In the genomic region with DNA sequence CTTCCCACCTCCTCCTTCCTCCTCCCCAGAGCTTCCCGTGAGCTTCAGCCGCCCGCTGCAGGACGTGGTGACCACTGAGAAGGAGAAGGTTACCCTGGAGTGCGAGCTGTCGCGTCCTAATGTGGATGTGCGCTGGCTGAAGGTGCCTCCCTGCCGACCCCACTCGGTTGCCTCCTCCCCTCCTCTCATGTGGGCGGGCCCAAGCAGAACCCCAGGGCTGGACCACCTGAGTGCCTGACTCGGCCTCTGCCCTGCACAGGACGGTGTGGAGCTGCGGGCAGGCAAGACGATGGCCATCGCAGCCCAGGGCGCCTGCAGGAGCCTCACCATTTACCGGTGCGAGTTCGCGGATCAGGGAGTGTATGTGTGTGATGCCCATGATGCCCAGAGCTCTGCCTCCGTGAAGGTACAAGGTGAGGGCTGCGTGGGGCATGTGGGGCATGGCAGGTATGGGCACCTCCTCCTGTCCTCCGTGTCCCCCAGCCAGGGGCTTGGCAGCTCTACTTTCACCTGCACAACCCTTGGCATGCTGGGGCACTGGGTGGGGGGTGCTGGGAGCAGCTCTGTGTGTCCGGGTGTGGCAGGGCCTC, we compare ENCODE assay signal across 14 cellular contexts.
DNase-seq lines count a peak whose midpoint lies in the region; ATAC-seq, FAIRE-seq and TF ChIP-seq lines count a peak whose summit lies in the region.
"Had no signal": no experiment of that assay in that cellular context is flagged by ENCODE, and none has a peak within 500 bp of the region (broad histone marks: within the 10 kb centered on the region; RNA-seq: fewer than 3 reads in every experiment).

No MANE protein-coding gene starts in this region.

- no peaks in the 10 kb centered on the region for H3K36me3 ChIP-seq in HepG2 (replicated peaks in 1 of 2; ENCODE audit: control insufficient read depth in 1 of 2, insufficient read depth in 2 of 2, low read length in 2 of 2)
- H3K36me3 ChIP-seq in testis (ENCODE audit: low read depth, missing control alignments), result no peaks in the 10 kb centered on the region

- peaks cover 13% of the 10 kb centered on the region for H3K4me1 Mint-ChIP-seq in activated naive CD4-positive, alpha-beta T cell treated with anti-CD3 and anti-CD28 coated beads, Interleukin-2, amount 10 ng/mL, durations not matched to agents 7 days and 5 days
- peaks cover 20% of the 10 kb centered on the region for H3K4me1 Mint-ChIP-seq in T-helper 17 cell

- DNase-seq in activated naive CD4-positive, alpha-beta T cell treated with anti-CD3 and anti-CD28 coated beads, Interleukin-2, amount 10 ng/mL, durations not matched to agents 7 days and 5 days, result no peak
- no peak for DNase-seq in activated naive CD4-positive, alpha-beta T cell (lab: John Stamatoyannopoulos, UW)
- DNase-seq in T-helper 17 cell (no peak), HepG2 (ENCODE audit: low spot score) (no peak), testis (peak; percentile 13), NCI-H446 (lab: John Stamatoyannopoulos, UW) (no peak), NCI-H1048 (lab: John Stamatoyannopoulos, UW) (no peak)
- DNase-seq: glutamatergic neuron; KBM-7; NCI-H2029 treated with DMSO at 0.1 percent for 48 hours; stimulated activated naive CD4-positive, alpha-beta T cell had no signal

- no peak overlapping the region for H3K4me2 ChIP-seq in HepG2 (ENCODE audit: low read depth, low read length)

- intact Hi-C loops in HepG2 (cut with micrococcal nuclease; ENCODE audit: unreplicated experiment) (no loop called here), testis (cut with DNase I; ENCODE audit: low total_unique reads) (no loop called here)

- no peak for ATAC-seq in T-helper 17 cell
- ATAC-seq in HepG2, result no peak
- no peak for ATAC-seq in GM21381 (IDR thresholded peaks at IDR 0.05; ENCODE audit: unreplicated experiment)

- H3K27me3 ChIP-seq in HepG2 (ENCODE audit: control insufficient read depth in 1 of 2, insufficient read depth in 2 of 2, low read length in 2 of 2), result peaks cover 12 to 51% of the 10 kb centered on the region in 2 experiments
- H3K27me3 ChIP-seq in testis, result no peaks in the 10 kb centered on the region
- H3K27me3 ChIP-seq: ascending aorta had no signal

- no peaks in the 10 kb centered on the region for H3K27me3 Mint-ChIP-seq in activated naive CD4-positive, alpha-beta T cell treated with anti-CD3 and anti-CD28 coated beads, Interleukin-2, amount 10 ng/mL, durations not matched to agents 7 days and 5 days
- no peaks in the 10 kb centered on the region for H3K27me3 Mint-ChIP-seq in T-helper 17 cell

- H3K27ac ChIP-seq in HepG2 (ENCODE audit: extremely low read length, insufficient read depth, low read length), result no peak overlapping the region
- peak overlapping the region in 1 of 2 donors; percentile 30 for H3K27ac ChIP-seq in testis
- H3K27ac ChIP-seq: parathyroid adenoma had no signal

- FAIRE-seq in HepG2 (lab: Jason Lieb, UNC), result no peak

- TF ChIP-seq EP300 in HepG2 (IDR thresholded peaks at IDR 0.05; ENCODE audit: low read depth in 2 of 2, low read length in 2 of 2), result no peak
- no peak for TF ChIP-seq EP300 in HepG2 (CRISPR knock-in tag; IDR thresholded peaks at IDR 0.05; ENCODE audit: borderline replicate concordance)

- no peak for TF ChIP-seq RAD21 in HepG2 (CRISPR knock-in tag; IDR thresholded peaks at IDR 0.05)

- no peak overlapping the region for H3K4me3 ChIP-seq in HepG2 (replicated peaks in 1 of 3; ENCODE audit: insufficient read depth in 1 of 3, low read depth in 2 of 3, low read length in 3 of 3)
- no peak overlapping the region for H3K4me3 ChIP-seq in testis

- peaks cover 25% of the 10 kb centered on the region; the same call in 1 of the 2 replicates for H3K4me1 ChIP-seq in HepG2 (ENCODE audit: insufficient read depth, low read length)
- no peaks in the 10 kb centered on the region for H3K4me1 ChIP-seq in testis
- H3K4me1 ChIP-seq: parathyroid adenoma had no signal

- in situ Hi-C loops in HepG2 (cut with HindIII; ENCODE audit: extremely low pct_ligation_motif_present, low pct_unique_long_range_greater_than_20kb), result no loop called here

- TF ChIP-seq CTCF in HepG2 (CRISPR knock-in tag; IDR thresholded peaks at IDR 0.05) (no peak), testis (IDR thresholded peaks at IDR 0.05) (no peak)

- POLR2A ChIA-PET in HepG2 (lab: Yijun Ruan, JAX), result no interaction called here

- WGBS in HepG2 (ENCODE audit: low lambda C conversion rate), result 15% methylated on average over 7 of the region's 25 CpGs
- 45 to 71% methylated on average over 12 to 25 of the region's 25 CpGs for WGBS in testis, 2 donors

- BruUV-seq in HepG2 (replicated peaks; lab: Mats Ljungman, UMichigan), result no TSS peak

- no peaks in the 10 kb centered on the region for H3K9me3 ChIP-seq in T-helper 17 cell (ENCODE audit: control insufficient read depth, low read length, poor library complexity, severe bottlenecking)
- H3K9me3 ChIP-seq in HepG2 (ENCODE audit: low read length), result no peaks in the 10 kb centered on the region
- no peaks in the 10 kb centered on the region for H3K9me3 ChIP-seq in testis
- H3K9me3 ChIP-seq: ascending aorta had no signal

- H3K36me3 Mint-ChIP-seq in activated naive CD4-positive, alpha-beta T cell treated with anti-CD3 and anti-CD28 coated beads, Interleukin-2, amount 10 ng/mL, durations not matched to agents 7 days and 5 days, result peaks cover 3% of the 10 kb centered on the region
- H3K36me3 Mint-ChIP-seq in T-helper 17 cell (ENCODE audit: low read depth), result no peaks in the 10 kb centered on the region

- H3K9ac ChIP-seq in HepG2 (ENCODE audit: insufficient read depth, low read depth, low read length), result no peak overlapping the region
- H3K9ac ChIP-seq: parathyroid adenoma had no signal

- CTCF ChIA-PET in activated naive CD4-positive, alpha-beta T cell treated with anti-CD3 and anti-CD28 coated beads, Interleukin-2, amount 10 ng/mL, durations not matched to agents 7 days and 5 days (lab: Charles Lee), result no interaction called here
- CTCF ChIA-PET in HepG2 (lab: Yijun Ruan, JAX; ENCODE audit: low intra/inter-chr PET ratio, low total read pairs), result no interaction called here

- no peak overlapping the region for H2AFZ ChIP-seq in HepG2 (ENCODE audit: low read length)

- no peaks in the 10 kb centered on the region for H4K20me1 ChIP-seq in HepG2 (ENCODE audit: insufficient read depth, low read length)

- H3K9me3 Mint-ChIP-seq in activated naive CD4-positive, alpha-beta T cell treated with anti-CD3 and anti-CD28 coated beads, Interleukin-2, amount 10 ng/mL, durations not matched to agents 7 days and 5 days, result no peaks in the 10 kb centered on the region

- no peak for TF ChIP-seq POLR2A in HepG2 (IDR thresholded peaks at IDR 0.05; ENCODE audit: insufficient read depth in 1 of 2, low read depth in 2 of 2, low read length in 2 of 2)
- no peak for TF ChIP-seq POLR2A in testis (IDR thresholded peaks at IDR 0.05)

- H3K4me3 Mint-ChIP-seq in activated naive CD4-positive, alpha-beta T cell treated with anti-CD3 and anti-CD28 coated beads, Interleukin-2, amount 10 ng/mL, durations not matched to agents 7 days and 5 days, result peak overlapping the region; percentile 32
- H3K4me3 Mint-ChIP-seq in T-helper 17 cell, result peak overlapping the region; percentile 88

- H3K79me2 ChIP-seq in HepG2 (ENCODE audit: insufficient read depth, low read length), result no peaks in the 10 kb centered on the region
- H3K79me2 ChIP-seq: parathyroid adenoma had no signal

- H3K27ac Mint-ChIP-seq in activated naive CD4-positive, alpha-beta T cell treated with anti-CD3 and anti-CD28 coated beads, Interleukin-2, amount 10 ng/mL, durations not matched to agents 7 days and 5 days, result no peak overlapping the region
- H3K27ac Mint-ChIP-seq in T-helper 17 cell, result peak overlapping the region; percentile 9

TF ChIP-seq in HepG2, 621 proteins besides CTCF, POLR2A, EP300 and RAD21 (continues in another document):
- TF ChIP-seq, protein P1, sequence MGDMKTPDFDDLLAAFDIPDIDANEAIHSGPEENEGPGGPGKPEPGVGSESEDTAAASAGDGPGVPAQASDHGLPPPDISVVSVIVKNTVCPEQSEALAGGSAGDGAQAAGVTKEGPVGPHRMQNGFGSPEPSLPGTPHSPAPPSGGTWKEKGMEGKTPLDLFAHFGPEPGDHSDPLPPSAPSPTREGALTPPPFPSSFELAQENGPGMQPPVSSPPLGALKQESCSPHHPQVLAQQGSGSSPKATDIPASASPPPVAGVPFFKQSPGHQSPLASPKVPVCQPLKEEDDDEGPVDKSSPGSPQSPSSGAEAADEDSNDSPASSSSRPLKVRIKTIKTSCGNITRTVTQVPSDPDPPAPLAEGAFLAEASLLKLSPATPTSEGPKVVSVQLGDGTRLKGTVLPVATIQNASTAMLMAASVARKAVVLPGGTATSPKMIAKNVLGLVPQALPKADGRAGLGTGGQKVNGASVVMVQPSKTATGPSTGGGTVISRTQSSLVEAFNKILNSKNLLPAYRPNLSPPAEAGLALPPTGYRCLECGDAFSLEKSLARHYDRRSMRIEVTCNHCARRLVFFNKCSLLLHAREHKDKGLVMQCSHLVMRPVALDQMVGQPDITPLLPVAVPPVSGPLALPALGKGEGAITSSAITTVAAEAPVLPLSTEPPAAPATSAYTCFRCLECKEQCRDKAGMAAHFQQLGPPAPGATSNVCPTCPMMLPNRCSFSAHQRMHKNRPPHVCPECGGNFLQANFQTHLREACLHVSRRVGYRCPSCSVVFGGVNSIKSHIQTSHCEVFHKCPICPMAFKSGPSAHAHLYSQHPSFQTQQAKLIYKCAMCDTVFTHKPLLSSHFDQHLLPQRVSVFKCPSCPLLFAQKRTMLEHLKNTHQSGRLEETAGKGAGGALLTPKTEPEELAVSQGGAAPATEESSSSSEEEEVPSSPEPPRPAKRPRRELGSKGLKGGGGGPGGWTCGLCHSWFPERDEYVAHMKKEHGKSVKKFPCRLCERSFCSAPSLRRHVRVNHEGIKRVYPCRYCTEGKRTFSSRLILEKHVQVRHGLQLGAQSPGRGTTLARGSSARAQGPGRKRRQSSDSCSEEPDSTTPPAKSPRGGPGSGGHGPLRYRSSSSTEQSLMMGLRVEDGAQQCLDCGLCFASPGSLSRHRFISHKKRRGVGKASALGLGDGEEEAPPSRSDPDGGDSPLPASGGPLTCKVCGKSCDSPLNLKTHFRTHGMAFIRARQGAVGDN (CRISPR knock-in tag; IDR thresholded peaks at IDR 0.05), result 0 out of 2 replicates have a peak, but pooled peaks have one; percentile 6
- TF ChIP-seq SMAD3 (CRISPR knock-in tag; IDR thresholded peaks at IDR 0.05) (no peak), SP2 (CRISPR knock-in tag; IDR thresholded peaks at IDR 0.05) (no peak)
